Comparison of ENCODE assay signal across 3 cellular contexts in the genomic region with DNA sequence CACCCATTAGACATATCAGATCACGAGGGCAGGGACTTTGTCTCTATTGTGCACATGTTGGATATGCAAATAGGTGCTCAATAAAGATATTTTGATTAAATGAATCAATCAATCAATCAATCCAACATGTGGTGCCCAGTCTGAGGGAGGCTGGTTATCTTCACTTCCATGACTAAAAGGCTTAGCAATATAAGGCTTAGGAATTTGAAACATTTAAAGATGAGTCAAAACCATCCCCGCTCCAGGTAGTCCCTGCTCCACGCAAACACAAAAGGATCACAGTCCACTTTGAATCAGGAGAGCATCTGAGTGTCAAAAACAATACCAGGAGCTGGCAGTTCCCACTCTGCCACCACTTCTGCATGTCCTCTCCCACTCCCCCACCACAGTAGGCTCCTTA.
A peak's percentile ranks its signal among the peaks of the same experiment; 100 is the strongest.
TF ChIP-seq lines count a peak whose summit lies in the region.

No MANE protein-coding gene starts in this region.

TF ChIP-seq in SK-N-SH, 30 proteins besides CTCF, POLR2A, EP300 and RAD21:
- no peak for TF ChIP-seq SMC3 (IDR thresholded peaks at IDR 0.05; ENCODE audit: low read depth, low read length)
- TF ChIP-seq FOSL2 (IDR thresholded peaks at IDR 0.05; ENCODE audit: borderline replicate concordance, low read depth), result 0 out of 2 replicates have a peak, but pooled peaks have one; percentile 15
- no peak for TF ChIP-seq GATA2 (CRISPR knock-in tag; IDR thresholded peaks at IDR 0.05)
- TF ChIP-seq ZBTB33 (IDR thresholded peaks at IDR 0.05; ENCODE audit: borderline replicate concordance, low read depth), result no peak
- TF ChIP-seq TCF12 (IDR thresholded peaks at IDR 0.05), result peak; percentile 60; the same call in 1 of the 2 replicates
- TF ChIP-seq, protein P1, sequence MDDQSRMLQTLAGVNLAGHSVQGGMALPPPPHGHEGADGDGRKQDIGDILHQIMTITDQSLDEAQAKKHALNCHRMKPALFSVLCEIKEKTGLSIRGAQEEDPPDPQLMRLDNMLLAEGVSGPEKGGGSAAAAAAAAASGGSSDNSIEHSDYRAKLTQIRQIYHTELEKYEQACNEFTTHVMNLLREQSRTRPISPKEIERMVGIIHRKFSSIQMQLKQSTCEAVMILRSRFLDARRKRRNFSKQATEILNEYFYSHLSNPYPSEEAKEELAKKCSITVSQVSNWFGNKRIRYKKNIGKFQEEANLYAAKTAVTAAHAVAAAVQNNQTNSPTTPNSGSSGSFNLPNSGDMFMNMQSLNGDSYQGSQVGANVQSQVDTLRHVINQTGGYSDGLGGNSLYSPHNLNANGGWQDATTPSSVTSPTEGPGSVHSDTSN (IDR thresholded peaks at IDR 0.05), result peak; percentile 70
- no peak for TF ChIP-seq FOXJ3 (CRISPR knock-in tag; IDR thresholded peaks at IDR 0.05)
- no peak for TF ChIP-seq REST (IDR thresholded peaks at IDR 0.05; ENCODE audit: low read depth, low read length)

TF ChIP-seq in SK-N-SH treated with all-trans-retinoic acid at 6 μM for 48 hours, 23 proteins besides CTCF, POLR2A, EP300 and RAD21:
- no peak for TF ChIP-seq ZNF70 (CRISPR knock-in tag; IDR thresholded peaks at IDR 0.05)
- no peak for TF ChIP-seq TOX (CRISPR knock-in tag; IDR thresholded peaks at IDR 0.05; ENCODE audit: borderline replicate concordance)
- no peak for TF ChIP-seq ZNF565 (CRISPR knock-in tag; conservative IDR thresholded peaks at IDR 0.05; ENCODE audit: low read depth)
- TF ChIP-seq GLIS3 (CRISPR knock-in tag; IDR thresholded peaks at IDR 0.05), result no peak
- no peak for TF ChIP-seq CREB5 (CRISPR knock-in tag; IDR thresholded peaks at IDR 0.05; ENCODE audit: low read depth)
- TF ChIP-seq ZFP3 (CRISPR knock-in tag; IDR thresholded peaks at IDR 0.05), result no peak
- TF ChIP-seq, protein P2, sequence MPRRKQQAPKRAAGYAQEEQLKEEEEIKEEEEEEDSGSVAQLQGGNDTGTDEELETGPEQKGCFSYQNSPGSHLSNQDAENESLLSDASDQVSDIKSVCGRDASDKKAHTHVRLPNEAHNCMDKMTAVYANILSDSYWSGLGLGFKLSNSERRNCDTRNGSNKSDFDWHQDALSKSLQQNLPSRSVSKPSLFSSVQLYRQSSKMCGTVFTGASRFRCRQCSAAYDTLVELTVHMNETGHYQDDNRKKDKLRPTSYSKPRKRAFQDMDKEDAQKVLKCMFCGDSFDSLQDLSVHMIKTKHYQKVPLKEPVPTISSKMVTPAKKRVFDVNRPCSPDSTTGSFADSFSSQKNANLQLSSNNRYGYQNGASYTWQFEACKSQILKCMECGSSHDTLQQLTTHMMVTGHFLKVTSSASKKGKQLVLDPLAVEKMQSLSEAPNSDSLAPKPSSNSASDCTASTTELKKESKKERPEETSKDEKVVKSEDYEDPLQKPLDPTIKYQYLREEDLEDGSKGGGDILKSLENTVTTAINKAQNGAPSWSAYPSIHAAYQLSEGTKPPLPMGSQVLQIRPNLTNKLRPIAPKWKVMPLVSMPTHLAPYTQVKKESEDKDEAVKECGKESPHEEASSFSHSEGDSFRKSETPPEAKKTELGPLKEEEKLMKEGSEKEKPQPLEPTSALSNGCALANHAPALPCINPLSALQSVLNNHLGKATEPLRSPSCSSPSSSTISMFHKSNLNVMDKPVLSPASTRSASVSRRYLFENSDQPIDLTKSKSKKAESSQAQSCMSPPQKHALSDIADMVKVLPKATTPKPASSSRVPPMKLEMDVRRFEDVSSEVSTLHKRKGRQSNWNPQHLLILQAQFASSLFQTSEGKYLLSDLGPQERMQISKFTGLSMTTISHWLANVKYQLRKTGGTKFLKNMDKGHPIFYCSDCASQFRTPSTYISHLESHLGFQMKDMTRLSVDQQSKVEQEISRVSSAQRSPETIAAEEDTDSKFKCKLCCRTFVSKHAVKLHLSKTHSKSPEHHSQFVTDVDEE (CRISPR knock-in tag; IDR thresholded peaks at IDR 0.05), result no peak
- TF ChIP-seq CSDC2 (CRISPR knock-in tag; IDR thresholded peaks at IDR 0.05), result no peak
- TF ChIP-seq ZC3H10 (CRISPR knock-in tag; IDR thresholded peaks at IDR 0.05), result no peak
- TF ChIP-seq ZFP30 (CRISPR knock-in tag; IDR thresholded peaks at IDR 0.05), result no peak
- no peak for TF ChIP-seq BACH2 (CRISPR knock-in tag; IDR thresholded peaks at IDR 0.05; ENCODE audit: borderline replicate concordance)
- TF ChIP-seq CSRNP3 (CRISPR knock-in tag; IDR thresholded peaks at IDR 0.05), result no peak
- no peak for TF ChIP-seq PPARA (CRISPR knock-in tag; IDR thresholded peaks at IDR 0.05; ENCODE audit: borderline replicate concordance)
- no peak for TF ChIP-seq ESRRG (CRISPR knock-in tag; IDR thresholded peaks at IDR 0.05)
- TF ChIP-seq ISL1 (CRISPR knock-in tag; IDR thresholded peaks at IDR 0.05), result no peak
- TF ChIP-seq ZNF8 (CRISPR knock-in tag; IDR thresholded peaks at IDR 0.05), result no peak
- no peak for TF ChIP-seq TCF4 (CRISPR knock-in tag; IDR thresholded peaks at IDR 0.05; ENCODE audit: borderline replicate concordance)
- no peak for TF ChIP-seq OSR1 (CRISPR knock-in tag; IDR thresholded peaks at IDR 0.05)
- no peak for TF ChIP-seq SNAI2 (CRISPR knock-in tag; IDR thresholded peaks at IDR 0.05)

TF ChIP-seq in HepG2, 621 proteins besides CTCF, POLR2A, EP300 and RAD21 (continues in another document):
- TF ChIP-seq ATAD3A (CRISPR knock-in tag; IDR thresholded peaks at IDR 0.05) (no peak), MIER3 (CRISPR knock-in tag; IDR thresholded peaks at IDR 0.05; ENCODE audit: borderline replicate concordance) (no peak), NFIC (IDR thresholded peaks at IDR 0.05; ENCODE audit: low read length) (no peak), CREB1 (IDR thresholded peaks at IDR 0.05) (no peak), CREB1 (CRISPR knock-in tag; IDR thresholded peaks at IDR 0.05) (peak; percentile 48; the same call in 1 of the 2 replicates), SOX6 (IDR thresholded peaks at IDR 0.05) (no peak), SOX6 (CRISPR knock-in tag; IDR thresholded peaks at IDR 0.05) (peak; percentile 61), GATA4 (IDR thresholded peaks at IDR 0.05; ENCODE audit: borderline replicate concordance, low read depth) (no peak), KLF12 (CRISPR knock-in tag; IDR thresholded peaks at IDR 0.05; ENCODE audit: borderline replicate concordance) (no peak), ZNF264 (CRISPR knock-in tag; IDR thresholded peaks at IDR 0.05) (no peak), ATM (IDR thresholded peaks at IDR 0.05; ENCODE audit: borderline replicate concordance) (no peak), ZNF318 (CRISPR knock-in tag; IDR thresholded peaks at IDR 0.05) (no peak), ZNF775 (CRISPR knock-in tag; IDR thresholded peaks at IDR 0.05; ENCODE audit: borderline replicate concordance) (no peak), ZBTB1 (CRISPR knock-in tag; IDR thresholded peaks at IDR 0.05; ENCODE audit: borderline replicate concordance) (no peak), RFX1 (IDR thresholded peaks at IDR 0.05) (no peak), NCOA1 (CRISPR knock-in tag; IDR thresholded peaks at IDR 0.05) (no peak), ZNF569 (CRISPR knock-in tag; IDR thresholded peaks at IDR 0.05; ENCODE audit: borderline replicate concordance) (no peak), SNAI1 (CRISPR knock-in tag; IDR thresholded peaks at IDR 0.05; ENCODE audit: borderline replicate concordance) (no peak), BCL6 (CRISPR knock-in tag; IDR thresholded peaks at IDR 0.05) (no peak), HINFP (CRISPR knock-in tag; IDR thresholded peaks at IDR 0.05; ENCODE audit: low read depth) (no peak), ZNF891 (CRISPR knock-in tag; IDR thresholded peaks at IDR 0.05) (no peak), ETV5 (CRISPR knock-in tag; IDR thresholded peaks at IDR 0.05; ENCODE audit: borderline replicate concordance) (no peak), FOSL2 (CRISPR knock-in tag; IDR thresholded peaks at IDR 0.05) (peak; percentile 69)
- TF ChIP-seq, protein P3, sequence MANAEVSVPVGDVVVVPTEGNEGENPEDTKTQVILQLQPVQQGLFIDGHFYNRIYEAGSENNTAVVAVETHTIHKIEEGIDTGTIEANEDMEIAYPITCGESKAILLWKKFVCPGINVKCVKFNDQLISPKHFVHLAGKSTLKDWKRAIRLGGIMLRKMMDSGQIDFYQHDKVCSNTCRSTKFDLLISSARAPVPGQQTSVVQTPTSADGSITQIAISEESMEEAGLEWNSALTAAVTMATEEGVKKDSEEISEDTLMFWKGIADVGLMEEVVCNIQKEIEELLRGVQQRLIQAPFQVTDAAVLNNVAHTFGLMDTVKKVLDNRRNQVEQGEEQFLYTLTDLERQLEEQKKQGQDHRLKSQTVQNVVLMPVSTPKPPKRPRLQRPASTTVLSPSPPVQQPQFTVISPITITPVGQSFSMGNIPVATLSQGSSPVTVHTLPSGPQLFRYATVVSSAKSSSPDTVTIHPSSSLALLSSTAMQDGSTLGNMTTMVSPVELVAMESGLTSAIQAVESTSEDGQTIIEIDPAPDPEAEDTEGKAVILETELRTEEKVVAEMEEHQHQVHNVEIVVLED (CRISPR knock-in tag; IDR thresholded peaks at IDR 0.05; ENCODE audit: borderline replicate concordance), result no peak
- TF ChIP-seq, protein P4, sequence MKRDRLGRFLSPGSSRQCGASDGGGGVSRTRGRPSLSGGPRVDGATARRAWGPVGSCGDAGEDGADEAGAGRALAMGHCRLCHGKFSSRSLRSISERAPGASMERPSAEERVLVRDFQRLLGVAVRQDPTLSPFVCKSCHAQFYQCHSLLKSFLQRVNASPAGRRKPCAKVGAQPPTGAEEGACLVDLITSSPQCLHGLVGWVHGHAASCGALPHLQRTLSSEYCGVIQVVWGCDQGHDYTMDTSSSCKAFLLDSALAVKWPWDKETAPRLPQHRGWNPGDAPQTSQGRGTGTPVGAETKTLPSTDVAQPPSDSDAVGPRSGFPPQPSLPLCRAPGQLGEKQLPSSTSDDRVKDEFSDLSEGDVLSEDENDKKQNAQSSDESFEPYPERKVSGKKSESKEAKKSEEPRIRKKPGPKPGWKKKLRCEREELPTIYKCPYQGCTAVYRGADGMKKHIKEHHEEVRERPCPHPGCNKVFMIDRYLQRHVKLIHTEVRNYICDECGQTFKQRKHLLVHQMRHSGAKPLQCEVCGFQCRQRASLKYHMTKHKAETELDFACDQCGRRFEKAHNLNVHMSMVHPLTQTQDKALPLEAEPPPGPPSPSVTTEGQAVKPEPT (CRISPR knock-in tag; IDR thresholded peaks at IDR 0.05; ENCODE audit: low read depth), result no peak
- TF ChIP-seq, protein P5, sequence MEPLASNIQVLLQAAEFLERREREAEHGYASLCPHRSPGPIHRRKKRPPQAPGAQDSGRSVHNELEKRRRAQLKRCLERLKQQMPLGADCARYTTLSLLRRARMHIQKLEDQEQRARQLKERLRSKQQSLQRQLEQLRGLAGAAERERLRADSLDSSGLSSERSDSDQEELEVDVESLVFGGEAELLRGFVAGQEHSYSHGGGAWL (CRISPR knock-in tag; IDR thresholded peaks at IDR 0.05), result no peak
